In the genomic region with DNA sequence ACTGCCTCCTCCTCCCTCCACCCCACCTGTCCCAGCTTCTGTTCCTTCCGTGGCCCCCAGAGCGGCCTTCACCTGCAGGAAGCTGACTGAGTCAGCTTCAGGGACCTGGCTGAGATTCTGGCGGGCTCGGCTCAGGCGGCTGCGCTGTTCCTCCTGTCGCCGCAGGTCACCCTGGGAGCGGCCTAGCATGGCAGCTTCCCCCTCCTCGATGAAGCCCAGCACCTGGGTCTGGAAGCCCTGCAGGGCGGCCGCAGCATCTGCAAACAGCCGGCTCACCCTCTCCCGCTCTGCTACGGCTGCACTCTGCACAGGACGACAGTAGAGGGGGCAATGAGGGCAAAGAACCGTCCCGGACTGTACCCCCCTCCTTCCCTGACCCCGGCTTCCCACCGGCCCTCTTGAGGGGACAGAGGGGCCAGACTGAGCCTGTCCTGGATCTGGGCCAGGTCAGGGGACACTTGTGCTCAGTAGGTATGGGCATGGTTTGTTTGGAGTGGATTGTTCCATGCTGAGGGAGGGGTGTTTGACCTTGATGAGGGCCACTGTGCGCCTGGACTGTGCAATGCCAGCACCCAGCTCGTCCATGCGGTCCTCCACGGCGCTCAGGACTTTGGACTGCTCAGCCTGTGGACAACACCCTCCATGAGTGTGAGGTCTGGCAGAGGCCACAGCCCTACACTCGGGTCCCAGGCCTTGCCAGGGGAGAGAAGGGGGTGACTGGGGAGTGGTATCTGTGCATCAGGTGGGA, we compare ENCODE assay signal across 7 cellular contexts. TPM values are rescaled to one million over a fixed set of nuclear protein-coding genes. Genes with fewer than 3 reads are reported as not detected.
DNase-seq lines count a peak whose midpoint lies in the region; FAIRE-seq and TF ChIP-seq lines count a peak whose summit lies in the region.
"Had no signal": no experiment of that assay in that cellular context is flagged by ENCODE, and none has a peak within 500 bp of the region (broad histone marks: within the 10 kb centered on the region; RNA-seq: fewer than 3 reads in every experiment).

No MANE protein-coding gene starts in this region.

- H2AFZ ChIP-seq in endothelial cell of umbilical vein (ENCODE audit: low read depth, low read length): no peak overlapping the region
- no peak overlapping the region for H2AFZ ChIP-seq in trophoblast cell (ENCODE audit: insufficient read depth, low read length, poor library complexity)

- CTCF ChIA-PET in endothelial cell of umbilical vein (lab: Charles Lee): interaction anchor here (0.6 to 10.3 kb wide), 10 partner anchors 16 to 112 kb away, joined by 3 to 241 read pairs (median 4); partner anchors contain the start of genes TRIM65, UNC13D and WBP2

- peak; percentile 35 for TF ChIP-seq POLR2A in GM18951 (IDR thresholded peaks at IDR 0.05; ENCODE audit: extremely low read depth, insufficient read depth, insufficient read length)
- no peak for TF ChIP-seq POLR2A in endothelial cell of umbilical vein (IDR thresholded peaks at IDR 0.05; ENCODE audit: low read depth, low read length)

- FAIRE-seq in endothelial cell of umbilical vein (lab: Jason Lieb, UNC): peak; percentile 89
- FAIRE-seq: colon had no signal

- no peak overlapping the region for H4K8ac ChIP-seq in trophoblast cell (ENCODE audit: low read depth, low read length)

- H4K12ac ChIP-seq in trophoblast cell (ENCODE audit: low read depth, low read length): no peak overlapping the region

- no peak overlapping the region for H2BK12ac ChIP-seq in trophoblast cell (ENCODE audit: low read length)

- POLR2A ChIA-PET in endothelial cell of umbilical vein (lab: Charles Lee): interaction anchor here (0.9 to 3.0 kb wide), 3 partner anchors 18 to 96 kb away, joined by 4 to 19 read pairs (median 17); partner anchors contain the start of gene WBP2

- H3K4me3 ChIP-seq in WERI-Rb-1 (ENCODE audit: low read depth, low read length) (peak overlapping the region; percentile 51), endothelial cell of umbilical vein (replicated peaks in 1 of 3; ENCODE audit: insufficient read depth in 1 of 3, low read depth in 1 of 3, low read length in 3 of 3) (peak overlapping the region in 2 of 3 experiments; percentile 32 to 67), trophoblast cell (ENCODE audit: low read depth, low read length) (no peak overlapping the region)

- no peak overlapping the region for H3K4ac ChIP-seq in trophoblast cell (ENCODE audit: low read depth, low read length)

- no peak overlapping the region for H3K14ac ChIP-seq in trophoblast cell (ENCODE audit: low read length)

- H3K4me2 ChIP-seq in endothelial cell of umbilical vein (ENCODE audit: insufficient read depth, low read length) (peak overlapping the region; percentile 50), trophoblast cell (ENCODE audit: low read length) (no peak overlapping the region)

- no CpG with 5 or more reads among the region's 26 CpGs for WGBS in trophoblast cell (ENCODE audit: extremely low coverage, insufficient coverage, insufficient read length)

- in situ Hi-C loops in GM18951 (cut with MboI; ENCODE audit: low sequenced_read_pairs, unreplicated experiment): no loop called here

- H3K27ac ChIP-seq in WERI-Rb-1 (peak overlapping the region; percentile 90), endothelial cell of umbilical vein (ENCODE audit: insufficient read depth, low read depth, low read length) (peak overlapping the region; percentile 70), trophoblast cell (ENCODE audit: low read depth, low read length) (no peak overlapping the region)

- H3K9me1 ChIP-seq in endothelial cell of umbilical vein (replicated peaks; ENCODE audit: control insufficient read depth, extremely low read depth, insufficient read depth, low read length): no peaks in the 10 kb centered on the region

- no peaks in the 10 kb centered on the region for H3K9me3 ChIP-seq in WERI-Rb-1 (ENCODE audit: severe bottlenecking)
- no peaks in the 10 kb centered on the region for H3K9me3 ChIP-seq in endothelial cell of umbilical vein (replicated peaks; ENCODE audit: control insufficient read depth, insufficient read depth, low read length)
- H3K9me3 ChIP-seq in trophoblast cell (ENCODE audit: insufficient read depth, low read depth, low read length): peaks cover 2% of the 10 kb centered on the region

- H3K9ac ChIP-seq in endothelial cell of umbilical vein (replicated peaks; ENCODE audit: extremely low read depth, insufficient read depth, low read length) (peak overlapping the region; percentile 65), trophoblast cell (ENCODE audit: low read length) (no peak overlapping the region)

- no peak overlapping the region for H2BK120ac ChIP-seq in trophoblast cell (ENCODE audit: insufficient read depth, low read length, poor library complexity)

- no peak overlapping the region for H4K91ac ChIP-seq in trophoblast cell (ENCODE audit: low read depth, low read length)

- no peak overlapping the region for H3K23ac ChIP-seq in trophoblast cell (ENCODE audit: low read length)

- TF ChIP-seq CTCF in WERI-Rb-1 (IDR thresholded peaks at IDR 0.05; ENCODE audit: low read depth, low read length) (peak; percentile 75), endothelial cell of umbilical vein (IDR thresholded peaks at IDR 0.05; ENCODE audit: extremely low read depth in 1 of 2, insufficient read depth in 1 of 2, low read depth in 1 of 2, low read length in 2 of 2) (peak in 1 of 2 donors; percentile 41)

- no peaks in the 10 kb centered on the region for H4K20me1 ChIP-seq in endothelial cell of umbilical vein (replicated peaks; ENCODE audit: control insufficient read depth, extremely low read depth, insufficient read depth, low read length)

- H3K4me1 ChIP-seq in endothelial cell of umbilical vein (ENCODE audit: control insufficient read depth, extremely low read depth, insufficient read depth, low read length) (peaks cover 41% of the 10 kb centered on the region), trophoblast cell (ENCODE audit: control insufficient read depth in 1 of 2, insufficient read depth in 2 of 2, low read length in 2 of 2) (peaks cover 18 to 28% of the 10 kb centered on the region in 2 experiments)

- no peak overlapping the region for H3K18ac ChIP-seq in trophoblast cell (ENCODE audit: low read length)

- intact Hi-C loops in endothelial cell of umbilical vein (cut with micrococcal nuclease): loop anchor here (2.0 kb wide), 2 partner anchors 28 to 32 kb away; partner anchors contain the start of genes MRPL38 and UNC13D

- H3K79me2 ChIP-seq in endothelial cell of umbilical vein (ENCODE audit: control insufficient read depth, insufficient read depth, low read length) (peaks cover 6% of the 10 kb centered on the region), trophoblast cell (ENCODE audit: control insufficient read depth, insufficient read depth, low read length, poor library complexity) (no peaks in the 10 kb centered on the region)

- DNase-seq in WERI-Rb-1 (peak; percentile 88), endothelial cell of umbilical vein (ENCODE audit: low read depth, low spot score) (peak; percentile 40), trophoblast cell (no peak), epidermal melanocyte (ENCODE audit: insufficient read length, low spot score) (no peak)
- peak; percentile 51 to 55 for DNase-seq in stimulated activated CD4-positive, alpha-beta T cell treated with anti-CD3 and anti-CD28 coated beads, Interleukin-12 subunit alpha, Interleukin-12 subunit beta, amount 100 ng/mL, for 24 hours (ENCODE audit: low read depth in 2 of 2)

- H2AK5ac ChIP-seq in trophoblast cell (ENCODE audit: low read length): no peak overlapping the region

- peaks cover 34% of the 10 kb centered on the region for H3K36me3 ChIP-seq in WERI-Rb-1
- peaks cover 3 to 18% of the 10 kb centered on the region in 2 experiments for H3K36me3 ChIP-seq in endothelial cell of umbilical vein (ENCODE audit: control insufficient read depth in 2 of 2, extremely low read depth in 1 of 2, insufficient read depth in 2 of 2, low read length in 2 of 2)
- no peaks in the 10 kb centered on the region for H3K36me3 ChIP-seq in trophoblast cell (ENCODE audit: control insufficient read depth in 1 of 2, insufficient read depth in 2 of 2, low read length in 2 of 2)

- H3K27me3 ChIP-seq in WERI-Rb-1 (ENCODE audit: insufficient read depth, low read depth, severe bottlenecking): no peaks in the 10 kb centered on the region
- H3K27me3 ChIP-seq in endothelial cell of umbilical vein (ENCODE audit: control insufficient read depth in 2 of 2, insufficient read depth in 2 of 2, low read length in 2 of 2): no peaks in the 10 kb centered on the region
- H3K27me3 ChIP-seq in trophoblast cell (ENCODE audit: insufficient read depth, low read length): peaks cover 19% of the 10 kb centered on the region

- no TSS peak for BruUV-seq in endothelial cell of umbilical vein (replicated peaks; lab: Mats Ljungman, UMichigan)

- no peak overlapping the region for H2BK5ac ChIP-seq in trophoblast cell (ENCODE audit: low read depth, low read length, poor library complexity)

- dilution Hi-C loops in endothelial cell of umbilical vein (cut with MboI; ENCODE audit: extremely low pct_ligation_motif_present, low sequenced_read_pairs): no loop called here

- H3K79me1 ChIP-seq in trophoblast cell (ENCODE audit: low read length): no peaks in the 10 kb centered on the region

RNA-seq across cellular contexts. Expression of gene TRIM47, which starts 2.0 kb away (rescaled TPM):
- total RNA-seq in endothelial cell of umbilical vein: 56.7 and 67.7 TPM in 2 replicates
- polyA plus RNA-seq in endothelial cell of umbilical vein: 75.1 and 85.3 TPM in 2 replicates
- 36.1 and 45.2 TPM in 2 replicates for polyA plus RNA-seq in endothelial cell of umbilical vein (2011; cell fraction: cytosol; rRNA removed)
- polyA plus RNA-seq in endothelial cell of umbilical vein (2011; cell fraction: nucleus; rRNA removed): 92.7 and 117 TPM in 2 replicates
- polyA plus RNA-seq in endothelial cell of umbilical vein (2012): 38.5 and 58.5 TPM in 2 replicates
- 42.0 and 46.2 TPM in 2 replicates for polyA minus RNA-seq in endothelial cell of umbilical vein
- polyA minus RNA-seq in endothelial cell of umbilical vein (2011; cell fraction: cytosol; rRNA and poly(A)+ RNA removed): 17.7 TPM
- polyA minus RNA-seq in endothelial cell of umbilical vein (2011; cell fraction: nucleus; rRNA and poly(A)+ RNA removed): 41.4 and 72.3 TPM in 2 replicates
- 1.0 and 1.4 TPM in 2 replicates for polyA plus RNA-seq in trophoblast cell (2013)

RNA-seq across cellular contexts. Expression of gene TRIM65, which starts 20.4 kb away (rescaled TPM):
- 28.1 and 33.5 TPM in 2 replicates for total RNA-seq in endothelial cell of umbilical vein
- polyA plus RNA-seq in endothelial cell of umbilical vein: 18.6 and 19.3 TPM in 2 replicates
- polyA plus RNA-seq in endothelial cell of umbilical vein (2011; cell fraction: cytosol; rRNA removed): 13.3 and 16.1 TPM in 2 replicates
- polyA plus RNA-seq in endothelial cell of umbilical vein (2011; cell fraction: nucleus; rRNA removed): 15.9 and 16.9 TPM in 2 replicates
- polyA plus RNA-seq in endothelial cell of umbilical vein (2012): 18.0 and 25.3 TPM in 2 replicates
- polyA minus RNA-seq in endothelial cell of umbilical vein: 10.9 and 12.8 TPM in 2 replicates
- polyA minus RNA-seq in endothelial cell of umbilical vein (2011; cell fraction: cytosol; rRNA and poly(A)+ RNA removed): 14.5 TPM
- 5.7 and 6.3 TPM in 2 replicates for polyA minus RNA-seq in endothelial cell of umbilical vein (2011; cell fraction: nucleus; rRNA and poly(A)+ RNA removed)
- 7.5 and 7.7 TPM in 2 replicates for polyA plus RNA-seq in trophoblast cell (2013)

RNA-seq across cellular contexts. Expression of gene WBP2, which starts 21.2 kb away (rescaled TPM):
- 120 and 126 TPM in 2 replicates for total RNA-seq in endothelial cell of umbilical vein
- polyA plus RNA-seq in endothelial cell of umbilical vein: 81.5 and 104 TPM in 2 replicates
- polyA plus RNA-seq in endothelial cell of umbilical vein (2011; cell fraction: cytosol; rRNA removed): 35.6 and 46.5 TPM in 2 replicates
- 76.5 and 76.7 TPM in 2 replicates for polyA plus RNA-seq in endothelial cell of umbilical vein (2011; cell fraction: nucleus; rRNA removed)
- polyA plus RNA-seq in endothelial cell of umbilical vein (2012): 99.5 and 124 TPM in 2 replicates
- polyA minus RNA-seq in endothelial cell of umbilical vein: 71.7 and 72.7 TPM in 2 replicates
- 28.6 TPM for polyA minus RNA-seq in endothelial cell of umbilical vein (2011; cell fraction: cytosol; rRNA and poly(A)+ RNA removed)
- polyA minus RNA-seq in endothelial cell of umbilical vein (2011; cell fraction: nucleus; rRNA and poly(A)+ RNA removed): 52.0 and 56.1 TPM in 2 replicates
- polyA plus RNA-seq in trophoblast cell (2013): 131 and 133 TPM in 2 replicates

RNA-seq across cellular contexts. Expression of gene MRPL38, which starts 28.3 kb away (rescaled TPM):
- 93.8 and 94.4 TPM in 2 replicates for total RNA-seq in endothelial cell of umbilical vein
- polyA plus RNA-seq in endothelial cell of umbilical vein: 82.7 and 100 TPM in 2 replicates
- 38.2 and 44.1 TPM in 2 replicates for polyA plus RNA-seq in endothelial cell of umbilical vein (2011; cell fraction: cytosol; rRNA removed)
- 132 and 146 TPM in 2 replicates for polyA plus RNA-seq in endothelial cell of umbilical vein (2011; cell fraction: nucleus; rRNA removed)
- 43.0 and 51.9 TPM in 2 replicates for polyA plus RNA-seq in endothelial cell of umbilical vein (2012)
- polyA minus RNA-seq in endothelial cell of umbilical vein: 35.1 and 57.6 TPM in 2 replicates
- 85.2 TPM for polyA minus RNA-seq in endothelial cell of umbilical vein (2011; cell fraction: cytosol; rRNA and poly(A)+ RNA removed)
- 37.6 and 39.5 TPM in 2 replicates for polyA minus RNA-seq in endothelial cell of umbilical vein (2011; cell fraction: nucleus; rRNA and poly(A)+ RNA removed)
- polyA plus RNA-seq in trophoblast cell (2013): 45.9 and 48.7 TPM in 2 replicates

RNA-seq across cellular contexts. Expression of gene UNC13D, which starts 32.2 kb away (rescaled TPM):
- total RNA-seq in endothelial cell of umbilical vein: 7.1 and 14.9 TPM in 2 replicates
- 6.9 and 7.7 TPM in 2 replicates for polyA plus RNA-seq in endothelial cell of umbilical vein
- polyA plus RNA-seq in endothelial cell of umbilical vein (2011; cell fraction: cytosol; rRNA removed): 3.3 and 4.8 TPM in 2 replicates
- 24.6 and 25.1 TPM in 2 replicates for polyA plus RNA-seq in endothelial cell of umbilical vein (2011; cell fraction: nucleus; rRNA removed)
- polyA plus RNA-seq in endothelial cell of umbilical vein (2012): 2.2 and 3.1 TPM in 2 replicates
- polyA minus RNA-seq in endothelial cell of umbilical vein: 6.7 and 7.4 TPM in 2 replicates
- polyA minus RNA-seq in endothelial cell of umbilical vein (2011; cell fraction: cytosol; rRNA and poly(A)+ RNA removed): 62.6 TPM
- polyA minus RNA-seq in endothelial cell of umbilical vein (2011; cell fraction: nucleus; rRNA and poly(A)+ RNA removed): 7.5 and 14.8 TPM in 2 replicates
- polyA plus RNA-seq in trophoblast cell (2013): 4.4 and 4.9 TPM in 2 replicates

Comparison
In these comparisons a context has a peak if more than half of its experiments do, and no peak if none do; other contexts are left out.
1. DNase-seq: peak in WERI-Rb-1 (single experiment), endothelial cell of umbilical vein (single experiment) and stimulated activated CD4-positive, alpha-beta T cell treated with anti-CD3 and anti-CD28 coated beads, Interleukin-12 subunit alpha, Interleukin-12 subunit beta, amount 100 ng/mL, for 24 hours (2 of 2); none in trophoblast cell (0 of 2) and epidermal melanocyte (single experiment).